ENCODE assay signal across 15 cellular contexts in the genomic region with DNA sequence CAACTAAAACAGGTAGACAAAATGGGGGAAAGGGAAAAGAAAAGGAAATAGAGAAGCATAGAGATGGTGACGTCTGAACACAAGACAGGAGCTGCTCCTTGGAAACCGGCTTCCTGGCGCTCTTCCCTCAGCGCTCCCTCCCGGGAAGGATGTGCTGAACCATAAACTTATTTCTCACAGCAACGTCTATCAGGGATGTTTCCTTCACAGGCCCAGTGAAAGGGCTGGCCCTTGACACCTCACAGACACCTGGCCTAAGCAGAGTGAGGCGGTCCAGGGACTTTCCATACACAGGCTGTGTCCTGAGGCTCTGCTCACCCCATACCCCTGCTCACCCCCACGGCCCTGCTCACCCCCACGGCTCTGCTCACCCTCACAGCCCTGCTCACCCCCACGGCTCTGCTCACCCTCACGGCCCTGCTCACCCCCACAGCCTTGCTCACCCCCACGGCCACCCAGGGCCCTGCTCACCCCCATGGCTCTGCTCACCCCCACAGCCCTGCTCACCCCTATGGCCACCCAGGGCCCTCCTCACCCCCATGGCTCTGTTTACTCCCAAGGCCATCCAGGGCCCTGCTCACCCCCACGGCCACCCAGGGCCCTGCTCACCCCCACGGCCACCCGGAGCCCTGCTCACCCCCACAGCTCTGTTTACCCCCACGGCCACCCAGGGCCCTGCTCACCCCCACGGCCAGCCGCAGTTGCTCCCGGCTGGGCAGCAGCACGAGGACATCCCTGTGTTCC. TPM values are rescaled to one million over a fixed set of nuclear protein-coding genes. Genes with fewer than 3 reads are reported as not detected.
DNase-seq lines count a peak whose midpoint lies in the region; ATAC-seq lines count a peak whose summit lies in the region.
"Had no signal": no experiment of that assay in that cellular context is flagged by ENCODE, and none has a peak within 500 bp of the region (broad histone marks: within the 10 kb centered on the region; RNA-seq: fewer than 3 reads in every experiment).

No MANE protein-coding gene starts in this region.

- peak overlapping the region; percentile 6 to 45 for H3K4me3 ChIP-seq in duodenal mucosa (ENCODE audit: low read depth in 1 of 2, low read length in 2 of 2)
- peak overlapping the region; percentile 60 to 70 for H3K4me3 ChIP-seq in mucosa of rectum (ENCODE audit: low read length in 2 of 2)
- peak overlapping the region in 2 of 3 donors; percentile 52 for H3K4me3 ChIP-seq in skeletal muscle tissue (ENCODE audit: low read length in 3 of 3)

- ATAC-seq in GM21619 (IDR thresholded peaks at IDR 0.05; ENCODE audit: unreplicated experiment): no peak

- H3K36me3 ChIP-seq in duodenal mucosa (ENCODE audit: control insufficient read depth in 1 of 2, insufficient read depth in 2 of 2, low read length in 2 of 2) (peaks cover 0 to 4% of the 10 kb centered on the region in 2 donors), mucosa of rectum (ENCODE audit: control insufficient read depth in 2 of 2, insufficient read depth in 2 of 2, low read length in 2 of 2) (peaks cover 11 to 12% of the 10 kb centered on the region in 2 donors), skeletal muscle tissue (ENCODE audit: control insufficient read depth in 3 of 3, insufficient read depth in 3 of 3, low read length in 3 of 3) (peaks cover 0 to 8% (median 0%) of the 10 kb centered on the region in 3 donors)

- no peaks in the 10 kb centered on the region for H3K27me3 ChIP-seq in duodenal mucosa (ENCODE audit: control insufficient read depth in 1 of 2, insufficient read depth in 2 of 2, low read length in 2 of 2)
- H3K27me3 ChIP-seq in mucosa of rectum (ENCODE audit: control insufficient read depth in 2 of 2, insufficient read depth in 2 of 2, low read length in 2 of 2): no peaks in the 10 kb centered on the region
- H3K27me3 ChIP-seq in skeletal muscle tissue (ENCODE audit: control insufficient read depth in 3 of 3, insufficient read depth in 3 of 3, low read length in 3 of 3): peaks cover 0 to 9% (median 0%) of the 10 kb centered on the region in 3 donors

- H3K9me3 ChIP-seq in duodenal mucosa (ENCODE audit: control insufficient read depth in 1 of 2, low read length in 2 of 2): no peaks in the 10 kb centered on the region
- H3K9me3 ChIP-seq in mucosa of rectum (ENCODE audit: control insufficient read depth in 2 of 2, low read length in 2 of 2): no peaks in the 10 kb centered on the region
- no peaks in the 10 kb centered on the region for H3K9me3 ChIP-seq in skeletal muscle tissue (ENCODE audit: control insufficient read depth in 3 of 3, low read length in 3 of 3)
- H3K9me3 ChIP-seq: SK-N-SH had no signal

- H3K9ac ChIP-seq in duodenal mucosa (ENCODE audit: low read depth in 1 of 2, low read length in 2 of 2): no peak overlapping the region
- H3K9ac ChIP-seq in mucosa of rectum (ENCODE audit: low read depth in 1 of 2, low read length in 2 of 2): peak overlapping the region; percentile 41 to 67
- peak overlapping the region; percentile 20 to 66 (median 48) for H3K9ac ChIP-seq in skeletal muscle tissue (ENCODE audit: low read depth in 1 of 3, low read length in 3 of 3)
- H3K9ac ChIP-seq: SK-N-SH had no signal

- H3K4me1 ChIP-seq in duodenal mucosa (ENCODE audit: control insufficient read depth in 1 of 2, insufficient read depth in 2 of 2, low read length in 2 of 2) (peaks cover 13 to 16% of the 10 kb centered on the region in 2 donors), mucosa of rectum (ENCODE audit: control insufficient read depth in 2 of 2, insufficient read depth in 2 of 2, low read length in 2 of 2) (peaks cover 21 to 41% of the 10 kb centered on the region in 2 donors), skeletal muscle tissue (ENCODE audit: control insufficient read depth in 3 of 3, insufficient read depth in 3 of 3, low read length in 3 of 3) (peaks cover 8 to 17% (median 14%) of the 10 kb centered on the region in 3 donors)

- peak overlapping the region; percentile 50 for H3K27ac ChIP-seq in duodenal mucosa (ENCODE audit: low read depth, low read length)
- H3K27ac ChIP-seq in mucosa of rectum (ENCODE audit: low read depth in 2 of 2, low read length in 2 of 2): peak overlapping the region; percentile 88
- H3K27ac ChIP-seq in skeletal muscle tissue (ENCODE audit: low read depth, low read length): no peak overlapping the region
- H3K27ac ChIP-seq in caudate nucleus (ENCODE audit: low read depth, low read length): no peak overlapping the region

- DNase-seq in M059J (ENCODE audit: low read depth) (peak; percentile 10), SW480 (ENCODE audit: low spot score) (no peak), caudate nucleus (lab: John Stamatoyannopoulos, UW) (no peak)
- DNase-seq in stimulated activated CD4-positive, alpha-beta T cell treated with anti-CD3 and anti-CD28 coated beads, Interleukin-15, amount 100 ng/mL, for 24 hours: no peak
- DNase-seq: C1 segment of cervical spinal cord, DMS 273 treated with DMSO at 0.1 percent for 48 hours, H7, Kasumi-1, NCI-H1417, NCI-H2029 treated with DMSO at 0.1 percent for 48 hours, SK-N-SH had no signal

RNA-seq across cellular contexts. Expression of a gene that starts 0.6 kb away (rescaled TPM):
- not detected in 2 replicates for total RNA-seq in M059J (2014; rRNA removed; shearing (Covaris generic))
- total RNA-seq in skeletal muscle tissue: not detected
- total RNA-seq: H7 had no signal

Comparison
In these comparisons a context has a peak if more than half of its experiments do, and no peak if none do; other contexts are left out.
1. H3K27ac ChIP-seq: peak in duodenal mucosa (single experiment) and mucosa of rectum (2 of 2); none in skeletal muscle tissue (single experiment) and caudate nucleus (single experiment).
2. H3K9ac ChIP-seq: peak in mucosa of rectum (2 of 2) and skeletal muscle tissue (3 of 3); none in duodenal mucosa (0 of 2).
3. Peak in every context shown above with its lines, with median percentiles within 50 percentile points of each other: H3K4me3 ChIP-seq.